Comparison of ENCODE assay signal across 8 cellular contexts in the genomic region with DNA sequence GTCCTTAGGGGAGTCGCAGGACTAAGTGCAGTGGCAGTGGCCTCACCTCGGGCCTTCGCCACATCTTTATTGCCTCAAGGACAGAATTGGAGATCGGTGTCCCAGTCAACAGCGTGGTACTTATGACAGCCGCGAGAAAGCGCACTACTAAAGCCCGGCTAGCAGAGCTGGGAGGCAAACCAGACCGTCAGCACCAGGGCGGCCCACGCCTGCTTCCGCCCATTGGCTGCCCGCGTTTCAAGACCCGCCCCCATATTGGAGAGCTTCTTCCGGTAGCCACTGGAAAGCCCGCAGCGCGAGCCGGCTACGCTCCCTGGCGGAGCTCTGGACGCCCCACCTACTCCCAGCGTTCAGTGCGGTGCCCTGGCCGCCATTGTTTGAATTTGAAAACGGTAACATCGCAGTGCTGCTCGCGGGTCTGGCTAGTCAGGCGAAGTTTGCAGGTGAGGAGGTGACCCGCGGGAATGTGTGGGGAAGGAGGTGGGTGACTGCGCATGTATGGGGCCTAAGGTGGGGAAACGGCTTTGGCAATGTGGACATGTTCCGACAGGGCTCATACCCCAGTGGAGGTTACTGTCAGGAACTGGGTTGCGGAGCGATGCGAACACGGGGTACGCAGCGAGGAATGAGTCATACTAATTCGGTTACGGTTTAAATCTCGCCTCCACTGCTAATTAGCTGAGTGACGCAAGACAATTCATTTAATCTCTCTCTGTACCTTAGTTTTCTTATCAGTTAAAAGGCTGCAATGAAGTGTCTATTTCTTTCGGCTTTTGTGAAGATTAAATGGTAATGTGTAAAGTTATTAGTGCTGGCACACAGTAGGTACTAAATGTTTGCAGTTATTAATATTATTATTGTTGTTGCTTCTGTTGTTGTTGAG. TPM values are rescaled to one million over a fixed set of nuclear protein-coding genes. Genes with fewer than 3 reads are reported as not detected.
DNase-seq lines count a peak whose midpoint lies in the region; ATAC-seq and TF ChIP-seq lines count a peak whose summit lies in the region.

A gene with protein sequence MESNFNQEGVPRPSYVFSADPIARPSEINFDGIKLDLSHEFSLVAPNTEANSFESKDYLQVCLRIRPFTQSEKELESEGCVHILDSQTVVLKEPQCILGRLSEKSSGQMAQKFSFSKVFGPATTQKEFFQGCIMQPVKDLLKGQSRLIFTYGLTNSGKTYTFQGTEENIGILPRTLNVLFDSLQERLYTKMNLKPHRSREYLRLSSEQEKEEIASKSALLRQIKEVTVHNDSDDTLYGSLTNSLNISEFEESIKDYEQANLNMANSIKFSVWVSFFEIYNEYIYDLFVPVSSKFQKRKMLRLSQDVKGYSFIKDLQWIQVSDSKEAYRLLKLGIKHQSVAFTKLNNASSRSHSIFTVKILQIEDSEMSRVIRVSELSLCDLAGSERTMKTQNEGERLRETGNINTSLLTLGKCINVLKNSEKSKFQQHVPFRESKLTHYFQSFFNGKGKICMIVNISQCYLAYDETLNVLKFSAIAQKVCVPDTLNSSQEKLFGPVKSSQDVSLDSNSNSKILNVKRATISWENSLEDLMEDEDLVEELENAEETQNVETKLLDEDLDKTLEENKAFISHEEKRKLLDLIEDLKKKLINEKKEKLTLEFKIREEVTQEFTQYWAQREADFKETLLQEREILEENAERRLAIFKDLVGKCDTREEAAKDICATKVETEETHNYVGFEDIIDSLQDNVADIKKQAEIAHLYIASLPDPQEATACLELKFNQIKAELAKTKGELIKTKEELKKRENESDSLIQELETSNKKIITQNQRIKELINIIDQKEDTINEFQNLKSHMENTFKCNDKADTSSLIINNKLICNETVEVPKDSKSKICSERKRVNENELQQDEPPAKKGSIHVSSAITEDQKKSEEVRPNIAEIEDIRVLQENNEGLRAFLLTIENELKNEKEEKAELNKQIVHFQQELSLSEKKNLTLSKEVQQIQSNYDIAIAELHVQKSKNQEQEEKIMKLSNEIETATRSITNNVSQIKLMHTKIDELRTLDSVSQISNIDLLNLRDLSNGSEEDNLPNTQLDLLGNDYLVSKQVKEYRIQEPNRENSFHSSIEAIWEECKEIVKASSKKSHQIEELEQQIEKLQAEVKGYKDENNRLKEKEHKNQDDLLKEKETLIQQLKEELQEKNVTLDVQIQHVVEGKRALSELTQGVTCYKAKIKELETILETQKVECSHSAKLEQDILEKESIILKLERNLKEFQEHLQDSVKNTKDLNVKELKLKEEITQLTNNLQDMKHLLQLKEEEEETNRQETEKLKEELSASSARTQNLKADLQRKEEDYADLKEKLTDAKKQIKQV (N-terminal part only) (plus strand): TSS at position 353 of the 883 bp plus-strand sequence. CDS start 3,705 bp downstream, outside the sequence.

- TF ChIP-seq EP300 in Ishikawa (IDR thresholded peaks at IDR 0.05; ENCODE audit: borderline replicate concordance), result no peak

- H3K4me3 ChIP-seq in epithelial cell of esophagus (ENCODE audit: low read length) (peak within 1 kb of the TSS; percentile 94), mononuclear cell (ENCODE audit: low read length) (peak within 1 kb of the TSS; percentile 80)

- peak; percentile 41 for TF ChIP-seq CTCF in epithelial cell of esophagus (IDR thresholded peaks at IDR 0.05; ENCODE audit: insufficient read depth, low read depth, low read length, missing control alignments)

- no peaks in the 10 kb centered on the region for H3K9me3 ChIP-seq in mononuclear cell (ENCODE audit: low read depth, low read length)

- peaks cover 14% of the 10 kb centered on the region for H3K4me1 ChIP-seq in mononuclear cell (ENCODE audit: insufficient read depth, low read length)

- TF ChIP-seq RAD21 in Ishikawa (IDR thresholded peaks at IDR 0.05; ENCODE audit: low read depth), result peak; percentile 46

- peak; percentile 97 for ATAC-seq in GM21576 (IDR thresholded peaks at IDR 0.05; ENCODE audit: unreplicated experiment)

- peak; percentile 97 for DNase-seq in DMS153 treated with DMSO at 0.1 percent for 48 hours (lab: John Stamatoyannopoulos, UW; ENCODE audit: unreplicated experiment)
- DNase-seq in OCI-M2 (lab: John Stamatoyannopoulos, UW; ENCODE audit: unreplicated experiment), result peak; percentile 83
- DNase-seq in activated T-cell treated with anti-CD3 and anti-CD28 coated beads for 4 hours, result peak; percentile 89
- peak; percentile 99 for DNase-seq in epithelial cell of esophagus (ENCODE audit: low read depth)
- peak; percentile 73 to 89 for DNase-seq in stimulated activated CD8-positive, alpha-beta memory T cell treated with anti-CD3 and anti-CD28 coated beads, Interleukin-4, amount 100 ng/mL, for 1 hour (ENCODE audit: low read depth in 2 of 2, low spot score in 1 of 2)

- no peaks in the 10 kb centered on the region for H3K27me3 ChIP-seq in mononuclear cell (ENCODE audit: insufficient read depth, low read length)

TF ChIP-seq in Ishikawa, 13 proteins besides CTCF, POLR2A, EP300 and RAD21:
- TF ChIP-seq EGR1 (IDR thresholded peaks at IDR 0.05) (no peak), NFIC (IDR thresholded peaks at IDR 0.05) (peak; percentile 60; the same call in 1 of the 2 replicates), CREB1 (IDR thresholded peaks at IDR 0.05; ENCODE audit: low read depth) (no peak), FOXM1 (IDR thresholded peaks at IDR 0.05; ENCODE audit: borderline replicate concordance, low read depth) (peak; percentile 98), YY1 (IDR thresholded peaks at IDR 0.05; ENCODE audit: low read depth) (peak; percentile 95), TEAD4 (IDR thresholded peaks at IDR 0.05) (peak; percentile 55; the same call in 1 of the 2 replicates), ZBTB7A (IDR thresholded peaks at IDR 0.05; ENCODE audit: low read depth) (no peak), TAF1 (IDR thresholded peaks at IDR 0.05; ENCODE audit: low read depth) (peak; percentile 92), TCF12 (IDR thresholded peaks at IDR 0.05; ENCODE audit: low read depth) (peak; percentile 77), CEBPB (IDR thresholded peaks at IDR 0.05) (peak; percentile 55; the same call in 1 of the 2 replicates)
- TF ChIP-seq, protein P1, sequence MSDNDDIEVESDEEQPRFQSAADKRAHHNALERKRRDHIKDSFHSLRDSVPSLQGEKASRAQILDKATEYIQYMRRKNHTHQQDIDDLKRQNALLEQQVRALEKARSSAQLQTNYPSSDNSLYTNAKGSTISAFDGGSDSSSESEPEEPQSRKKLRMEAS (IDR thresholded peaks at IDR 0.05), result peak; percentile 95
- TF ChIP-seq, protein P2, sequence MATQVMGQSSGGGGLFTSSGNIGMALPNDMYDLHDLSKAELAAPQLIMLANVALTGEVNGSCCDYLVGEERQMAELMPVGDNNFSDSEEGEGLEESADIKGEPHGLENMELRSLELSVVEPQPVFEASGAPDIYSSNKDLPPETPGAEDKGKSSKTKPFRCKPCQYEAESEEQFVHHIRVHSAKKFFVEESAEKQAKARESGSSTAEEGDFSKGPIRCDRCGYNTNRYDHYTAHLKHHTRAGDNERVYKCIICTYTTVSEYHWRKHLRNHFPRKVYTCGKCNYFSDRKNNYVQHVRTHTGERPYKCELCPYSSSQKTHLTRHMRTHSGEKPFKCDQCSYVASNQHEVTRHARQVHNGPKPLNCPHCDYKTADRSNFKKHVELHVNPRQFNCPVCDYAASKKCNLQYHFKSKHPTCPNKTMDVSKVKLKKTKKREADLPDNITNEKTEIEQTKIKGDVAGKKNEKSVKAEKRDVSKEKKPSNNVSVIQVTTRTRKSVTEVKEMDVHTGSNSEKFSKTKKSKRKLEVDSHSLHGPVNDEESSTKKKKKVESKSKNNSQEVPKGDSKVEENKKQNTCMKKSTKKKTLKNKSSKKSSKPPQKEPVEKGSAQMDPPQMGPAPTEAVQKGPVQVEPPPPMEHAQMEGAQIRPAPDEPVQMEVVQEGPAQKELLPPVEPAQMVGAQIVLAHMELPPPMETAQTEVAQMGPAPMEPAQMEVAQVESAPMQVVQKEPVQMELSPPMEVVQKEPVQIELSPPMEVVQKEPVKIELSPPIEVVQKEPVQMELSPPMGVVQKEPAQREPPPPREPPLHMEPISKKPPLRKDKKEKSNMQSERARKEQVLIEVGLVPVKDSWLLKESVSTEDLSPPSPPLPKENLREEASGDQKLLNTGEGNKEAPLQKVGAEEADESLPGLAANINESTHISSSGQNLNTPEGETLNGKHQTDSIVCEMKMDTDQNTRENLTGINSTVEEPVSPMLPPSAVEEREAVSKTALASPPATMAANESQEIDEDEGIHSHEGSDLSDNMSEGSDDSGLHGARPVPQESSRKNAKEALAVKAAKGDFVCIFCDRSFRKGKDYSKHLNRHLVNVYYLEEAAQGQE (IDR thresholded peaks at IDR 0.05; ENCODE audit: low read depth), result no peak
- TF ChIP-seq, protein P3, sequence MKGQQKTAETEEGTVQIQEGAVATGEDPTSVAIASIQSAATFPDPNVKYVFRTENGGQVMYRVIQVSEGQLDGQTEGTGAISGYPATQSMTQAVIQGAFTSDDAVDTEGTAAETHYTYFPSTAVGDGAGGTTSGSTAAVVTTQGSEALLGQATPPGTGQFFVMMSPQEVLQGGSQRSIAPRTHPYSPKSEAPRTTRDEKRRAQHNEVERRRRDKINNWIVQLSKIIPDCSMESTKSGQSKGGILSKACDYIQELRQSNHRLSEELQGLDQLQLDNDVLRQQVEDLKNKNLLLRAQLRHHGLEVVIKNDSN (IDR thresholded peaks at IDR 0.05), result peak; percentile 51

RNA-seq across cellular contexts. Expression of the gene that starts here (rescaled TPM):
- total RNA-seq in mononuclear cell, result 23.4 TPM

Comparison
In these comparisons a context has a peak if more than half of its experiments do, and no peak if none do; other contexts are left out.
1. Peak in every context shown above with its lines: DNase-seq, ATAC-seq and H3K4me3 ChIP-seq.